ENCODE assay signal across 23 cellular contexts in the genomic region with DNA sequence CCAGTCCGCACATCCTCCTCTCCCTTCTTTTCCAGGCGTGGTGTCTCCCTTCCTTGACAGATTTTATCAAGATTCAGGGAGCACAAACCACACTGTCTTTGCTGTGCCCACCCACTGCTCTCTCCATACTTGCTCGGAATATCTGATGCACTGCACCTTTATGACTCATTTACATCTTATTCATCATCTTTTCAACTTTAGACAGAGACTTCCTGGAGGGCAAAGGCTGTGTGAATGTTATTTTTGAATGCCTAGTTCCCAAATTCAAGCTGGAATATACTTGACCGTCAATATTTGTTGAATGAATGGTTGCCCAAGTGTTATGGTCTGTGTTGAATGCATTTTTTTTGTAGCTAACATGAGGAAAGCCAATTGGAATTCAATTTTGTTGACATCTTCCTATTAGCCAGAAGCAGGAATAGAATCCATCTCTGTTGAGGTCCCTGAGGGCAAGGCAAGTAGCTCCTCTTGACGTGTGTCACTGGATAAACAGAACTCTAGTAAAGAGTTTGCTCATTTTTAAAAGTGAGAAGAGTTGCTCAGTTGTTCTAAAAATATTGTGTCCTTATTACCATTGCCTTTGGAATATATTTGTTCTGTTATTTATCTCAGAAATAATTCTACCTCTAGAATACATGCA.
A peak's percentile ranks its signal among the peaks of the same experiment; 100 is the strongest.
DNase-seq lines count a peak whose midpoint lies in the region; ATAC-seq lines count a peak whose summit lies in the region.
"Had no signal": no experiment of that assay in that cellular context is flagged by ENCODE, and none has a peak within 500 bp of the region (broad histone marks: within the 10 kb centered on the region; RNA-seq: fewer than 3 reads in every experiment).

No MANE protein-coding gene starts in this region.

- H3K27me3 ChIP-seq in naive thymus-derived CD4-positive, alpha-beta T cell (ENCODE audit: control insufficient read depth in 2 of 2, insufficient read depth in 2 of 2, low read length in 2 of 2): no peaks in the 10 kb centered on the region
- H3K27me3 ChIP-seq: upper lobe of left lung had no signal

- H3K4me1 Mint-ChIP-seq in stimulated activated naive CD8-positive, alpha-beta T cell treated with anti-CD3 and anti-CD28 coated beads, Interleukin-15, Interleukin-2, amounts not matched to agents 100 ng/mL and 50 ng/mL, for 24 hours (ENCODE audit: low read depth): peaks cover 17% of the 10 kb centered on the region
- peaks cover 0 to 8% (median 0%) of the 10 kb centered on the region in 7 donors for H3K4me1 Mint-ChIP-seq in naive thymus-derived CD4-positive, alpha-beta T cell
- H3K4me1 Mint-ChIP-seq: activated B cell treated with CpG ODN at 0.5 μM for 24 hours, immature natural killer cell had no signal

- peak overlapping the region; percentile 1 for H3K27ac ChIP-seq in epithelial cell of prostate
- H3K27ac ChIP-seq in naive thymus-derived CD4-positive, alpha-beta T cell (ENCODE audit: low read depth, low read length): no peak overlapping the region
- H3K27ac ChIP-seq: psoas muscle, skin epidermis, upper lobe of left lung had no signal

- ATAC-seq in activated CD4-positive, CD25-positive, alpha-beta regulatory T cell treated with anti-CD3 and anti-CD28 coated beads, Interleukin-2, amount 50 U/mL, for 24 hours: peak; percentile 78 to 86
- no peak for ATAC-seq in HG02981 (IDR thresholded peaks at IDR 0.05; ENCODE audit: unreplicated experiment)
- no peak for ATAC-seq in naive thymus-derived CD4-positive, alpha-beta T cell
- ATAC-seq: GM12878, left ventricle myocardium superior, mucosa of descending colon, psoas muscle had no signal

- no peaks in the 10 kb centered on the region for H3K4me1 ChIP-seq in naive thymus-derived CD4-positive, alpha-beta T cell (ENCODE audit: control insufficient read depth in 2 of 2, insufficient read depth in 2 of 2, low read length in 2 of 2)
- H3K4me1 ChIP-seq: psoas muscle, upper lobe of left lung had no signal

- no peak overlapping the region for H3K4me3 ChIP-seq in naive thymus-derived CD4-positive, alpha-beta T cell (ENCODE audit: low read length)
- H3K4me3 ChIP-seq: GM12878, mucosa of descending colon, psoas muscle, skin epidermis, upper lobe of left lung had no signal

- H3K9me3 Mint-ChIP-seq in stimulated activated naive CD8-positive, alpha-beta T cell treated with anti-CD3 and anti-CD28 coated beads, Interleukin-15, Interleukin-2, amounts not matched to agents 100 ng/mL and 50 ng/mL, for 24 hours: no peaks in the 10 kb centered on the region
- H3K9me3 Mint-ChIP-seq in naive thymus-derived CD4-positive, alpha-beta T cell: peaks cover 0 to 5% (median 0%) of the 10 kb centered on the region in 11 donors
- H3K9me3 Mint-ChIP-seq: activated B cell treated with CpG ODN at 0.5 μM for 24 hours, immature natural killer cell had no signal

- no peaks in the 10 kb centered on the region for H3K9me3 ChIP-seq in naive thymus-derived CD4-positive, alpha-beta T cell (ENCODE audit: control insufficient read depth in 2 of 3, low read length in 3 of 3)
- H3K9me3 ChIP-seq: mucosa of descending colon, psoas muscle, upper lobe of left lung had no signal

- no peak overlapping the region for H3K4me3 Mint-ChIP-seq in stimulated activated naive CD8-positive, alpha-beta T cell treated with anti-CD3 and anti-CD28 coated beads, Interleukin-15, Interleukin-2, amounts not matched to agents 100 ng/mL and 50 ng/mL, for 24 hours
- H3K4me3 Mint-ChIP-seq in naive thymus-derived CD4-positive, alpha-beta T cell: no peak overlapping the region
- H3K4me3 Mint-ChIP-seq: activated B cell treated with CpG ODN at 0.5 μM for 24 hours, immature natural killer cell had no signal

- H3K36me3 Mint-ChIP-seq in stimulated activated naive CD8-positive, alpha-beta T cell treated with anti-CD3 and anti-CD28 coated beads, Interleukin-15, Interleukin-2, amounts not matched to agents 100 ng/mL and 50 ng/mL, for 24 hours (ENCODE audit: low read depth): no peaks in the 10 kb centered on the region
- H3K36me3 Mint-ChIP-seq in naive thymus-derived CD4-positive, alpha-beta T cell: peaks cover 0 to 4% (median 0%) of the 10 kb centered on the region in 5 donors
- H3K36me3 Mint-ChIP-seq: immature natural killer cell had no signal

- H3K27ac Mint-ChIP-seq in stimulated activated naive CD8-positive, alpha-beta T cell treated with anti-CD3 and anti-CD28 coated beads, Interleukin-15, Interleukin-2, amounts not matched to agents 100 ng/mL and 50 ng/mL, for 24 hours: peak overlapping the region; percentile 83
- H3K27ac Mint-ChIP-seq in naive thymus-derived CD4-positive, alpha-beta T cell: no peak overlapping the region
- H3K27ac Mint-ChIP-seq: activated B cell treated with CpG ODN at 0.5 μM for 24 hours, immature natural killer cell had no signal

- CTCF ChIA-PET in naive thymus-derived CD4-positive, alpha-beta T cell (lab: Charles Lee): no interaction called here

- intact Hi-C loops in naive thymus-derived CD4-positive, alpha-beta T cell (cut with micrococcal nuclease): no loop called here

- no peaks in the 10 kb centered on the region for H3K36me3 ChIP-seq in naive thymus-derived CD4-positive, alpha-beta T cell (ENCODE audit: control insufficient read depth in 2 of 3, insufficient read depth in 3 of 3, low read length in 3 of 3)
- H3K36me3 ChIP-seq: upper lobe of left lung had no signal

- no peaks in the 10 kb centered on the region for H3K27me3 Mint-ChIP-seq in stimulated activated naive CD8-positive, alpha-beta T cell treated with anti-CD3 and anti-CD28 coated beads, Interleukin-15, Interleukin-2, amounts not matched to agents 100 ng/mL and 50 ng/mL, for 24 hours
- no peaks in the 10 kb centered on the region for H3K27me3 Mint-ChIP-seq in naive thymus-derived CD4-positive, alpha-beta T cell
- H3K27me3 Mint-ChIP-seq: activated B cell treated with CpG ODN at 0.5 μM for 24 hours had no signal

- no peak for DNase-seq in activated CD4-positive, CD25-positive, alpha-beta regulatory T cell treated with anti-CD3 and anti-CD28 coated beads, Interleukin-2, amount 50 U/mL, for 72 hours
- DNase-seq in stimulated activated CD4-positive, alpha-beta T cell treated with anti-CD3 and anti-CD28 coated beads, Interleukin-4, amount 100 ng/mL, for 24 hours: peak; percentile 33
- no peak for DNase-seq in stimulated activated CD4-positive, alpha-beta T cell treated with anti-CD3 and anti-CD28 coated beads, Interleukin-4, amount 100 ng/mL, for 1 hour
- DNase-seq in epithelial cell of prostate (ENCODE audit: low read depth, low spot score): no peak
- DNase-seq in naive thymus-derived CD4-positive, alpha-beta T cell: no peak
- DNase-seq: 8988T, activated B cell treated with CpG ODN at 0.5 μM for 24 hours, activated gamma-delta T cell, aorta, HCEC 1CT, immature natural killer cell, KBM-7, left ventricle myocardium superior, mucosa of descending colon, NCI-H748 treated with DMSO at 0.1 percent for 48 hours, psoas muscle, T1000, upper lobe of left lung had no signal

- POLR2A ChIA-PET in naive thymus-derived CD4-positive, alpha-beta T cell (lab: Charles Lee): interaction anchor here (0.6 kb wide), 1 partner anchor 155 kb away, joined by 4 read pairs; no protein-coding TSS in a partner anchor

Comparison
In these comparisons a context has a peak if more than half of its experiments do, and no peak if none do; other contexts are left out.
1. ATAC-seq: peak in activated CD4-positive, CD25-positive, alpha-beta regulatory T cell treated with anti-CD3 and anti-CD28 coated beads, Interleukin-2, amount 50 U/mL, for 24 hours (2 of 2); none in HG02981 (single experiment) and naive thymus-derived CD4-positive, alpha-beta T cell (single experiment).